ENCODE assay signal across 24 cellular contexts in genomic region chr14:55545779-55546178, GRCh38. TPM values are rescaled to one million over a fixed set of nuclear protein-coding genes. Genes with fewer than 3 reads are reported as not detected.
DNase-seq lines count a peak whose midpoint lies in the region; ATAC-seq, FAIRE-seq and TF ChIP-seq lines count a peak whose summit lies in the region.
"Had no signal": no experiment of that assay in that cellular context is flagged by ENCODE, and none has a peak within 500 bp of the region (broad histone marks: within the 10 kb centered on the region; RNA-seq: fewer than 3 reads in every experiment).

No MANE protein-coding gene starts in this region.

- intact Hi-C loops in GM12878 (cut with micrococcal nuclease; ENCODE audit: unreplicated experiment), result loop anchor here (1.0 to 2.0 kb wide), 2 partner anchors 33 to 94 kb away; no protein-coding TSS in a partner anchor
- intact Hi-C loops in activated naive CD4-positive, alpha-beta T cell treated with anti-CD3 and anti-CD28 coated beads for 36 hours (cut with micrococcal nuclease), result no loop called here

- H3K36me3 ChIP-seq in GM12878 (ENCODE audit: control insufficient read depth in 2 of 2, insufficient read depth in 2 of 2, low read length in 1 of 2), result no peaks in the 10 kb centered on the region
- H3K36me3 ChIP-seq: esophagus muscularis mucosa, gastroesophageal sphincter, right atrium auricular region, thyroid gland had no signal

- TF ChIP-seq POLR2A in GM12878 (IDR thresholded peaks at IDR 0.05; ENCODE audit: low read depth, low read length), result no peak

- no peaks in the 10 kb centered on the region for H3K36me3 Mint-ChIP-seq in activated naive CD4-positive, alpha-beta T cell treated with anti-CD3 and anti-CD28 coated beads for 36 hours (ENCODE audit: low read depth)
- H3K36me3 Mint-ChIP-seq: CD8-positive, alpha-beta T cell; stimulated activated effector memory CD8-positive, alpha-beta T cell treated with anti-CD3 and anti-CD28 coated beads, Interleukin-12 subunit alpha, Interleukin-12 subunit beta, amount 100 ng/mL, for 72 hours had no signal

- CTCF ChIA-PET in GM12878 (lab: Yijun Ruan, JAX), result interaction anchor here (0.6 kb wide), 1 partner anchor 47 kb away, joined by 3 read pairs; no protein-coding TSS in a partner anchor
- CTCF ChIA-PET in activated naive CD4-positive, alpha-beta T cell treated with anti-CD3 and anti-CD28 coated beads for 36 hours (lab: Charles Lee), result no interaction called here

- no peaks in the 10 kb centered on the region for H3K9me3 ChIP-seq in GM12878 (replicated peaks; ENCODE audit: control insufficient read depth, insufficient read depth, low read length)
- H3K9me3 ChIP-seq: esophagus muscularis mucosa, gastroesophageal sphincter, right atrium auricular region, thyroid gland had no signal

- SMC1A ChIA-PET in GM12878 (lab: Charles Lee; ENCODE audit: uncharacterized antibody, unreplicated experiment), result interaction anchor here (0.8 to 1.8 kb wide), 4 partner anchors 11 to 55 kb away, joined by 3 to 6 read pairs (median 4); no protein-coding TSS in a partner anchor

- H3K27me3 ChIP-seq in GM12878 (replicated peaks in 1 of 2; ENCODE audit: control insufficient read depth in 2 of 2, insufficient read depth in 2 of 2, low read length in 1 of 2), result no peaks in the 10 kb centered on the region
- H3K27me3 ChIP-seq: esophagus muscularis mucosa, gastroesophageal sphincter, right atrium auricular region, thyroid gland had no signal

- FAIRE-seq in GM12878 (lab: Jason Lieb, UNC), result no peak

- no peaks in the 10 kb centered on the region for H3K9me3 Mint-ChIP-seq in activated naive CD4-positive, alpha-beta T cell treated with anti-CD3 and anti-CD28 coated beads for 36 hours
- H3K9me3 Mint-ChIP-seq: CD8-positive, alpha-beta T cell; stimulated activated effector memory CD8-positive, alpha-beta T cell treated with anti-CD3 and anti-CD28 coated beads, Interleukin-12 subunit alpha, Interleukin-12 subunit beta, amount 100 ng/mL, for 72 hours had no signal

- BruUV-seq in GM12878 (replicated peaks; lab: Mats Ljungman, UMichigan), result no TSS peak

- TF ChIP-seq RAD21 in GM12878 (IDR thresholded peaks at IDR 0.05; ENCODE audit: insufficient read depth, low read depth, low read length), result no peak

- no peak overlapping the region for H3K9ac ChIP-seq in GM12878 (ENCODE audit: control insufficient read depth, insufficient read depth, low read length)

- no peak overlapping the region for H3K27ac Mint-ChIP-seq in activated naive CD4-positive, alpha-beta T cell treated with anti-CD3 and anti-CD28 coated beads for 36 hours
- H3K27ac Mint-ChIP-seq: activated naive CD8-positive, alpha-beta T cell; CD8-positive, alpha-beta T cell; stimulated activated effector memory CD8-positive, alpha-beta T cell treated with anti-CD3 and anti-CD28 coated beads, Interleukin-12 subunit alpha, Interleukin-12 subunit beta, amount 100 ng/mL, for 72 hours had no signal

- no peaks in the 10 kb centered on the region for H4K20me1 ChIP-seq in GM12878 (ENCODE audit: control insufficient read depth, insufficient read depth)

- 0 out of 2 replicates have a peak overlapping the region, but pooled peaks have one; percentile 24 for H3K4me2 ChIP-seq in GM12878 (ENCODE audit: control insufficient read depth, insufficient read depth)

- H3K79me2 ChIP-seq in GM12878 (ENCODE audit: control insufficient read depth, insufficient read depth, low read length), result no peaks in the 10 kb centered on the region

- H3K27me3 Mint-ChIP-seq in activated naive CD4-positive, alpha-beta T cell treated with anti-CD3 and anti-CD28 coated beads for 36 hours (ENCODE audit: low read depth), result no peaks in the 10 kb centered on the region
- H3K27me3 Mint-ChIP-seq: activated naive CD8-positive, alpha-beta T cell had no signal

- no peak overlapping the region for H3K4me3 ChIP-seq in GM12878
- H3K4me3 ChIP-seq: esophagus muscularis mucosa, gastroesophageal sphincter, right atrium auricular region, thyroid gland had no signal

- peak; percentile 13 for ATAC-seq in GM18909 (IDR thresholded peaks at IDR 0.05; ENCODE audit: poor library complexity, unreplicated experiment)
- peak; percentile 23 for ATAC-seq in GM21737 (IDR thresholded peaks at IDR 0.05; ENCODE audit: unreplicated experiment)
- ATAC-seq in HG03097 (IDR thresholded peaks at IDR 0.05; ENCODE audit: low FRiP score, unreplicated experiment), result peak; percentile 14
- peak; percentile 15 for ATAC-seq in GM12878
- ATAC-seq: CD8-positive, alpha-beta T cell; gastroesophageal sphincter; SK-N-SH treated with all-trans-retinoic acid at 6 μM for 48 hours; stimulated activated effector memory CD8-positive, alpha-beta T cell treated with anti-CD3 and anti-CD28 coated beads, Interleukin-12 subunit alpha, Interleukin-12 subunit beta, amount 100 ng/mL, for 72 hours had no signal

- DNase-seq in GM12878 (ENCODE audit: low read depth, low spot score) (no peak), NCI-H2029 treated with DMSO at 0.1 percent for 48 hours (lab: John Stamatoyannopoulos, UW) (no peak), NCI-H2227 (lab: John Stamatoyannopoulos, UW; ENCODE audit: unreplicated experiment) (no peak)
- DNase-seq in activated naive CD4-positive, alpha-beta T cell treated with anti-CD3 and anti-CD28 coated beads for 36 hours, result no peak
- DNase-seq: activated CD4-positive, CD25-positive, alpha-beta regulatory T cell treated with anti-CD3 and anti-CD28 coated beads, Interleukin-2, amount 50 U/mL, for 72 hours; activated CD8-positive, alpha-beta memory T cell treated with anti-CD3 and anti-CD28 coated beads for 24 hours; activated T-cell treated with anti-CD3 and anti-CD28 coated beads, Interleukin-2, amount 50 U/mL, for 48 hours; CD8-positive, alpha-beta T cell; DMS79; effector CD8-positive, alpha-beta T cell; GOT3; NCI-H2029; NCI-H510A treated with DMSO at 0.1 percent for 48 hours; T1000; thyroid gland had no signal

- H3K4me3 Mint-ChIP-seq in activated naive CD4-positive, alpha-beta T cell treated with anti-CD3 and anti-CD28 coated beads for 36 hours, result no peak overlapping the region
- H3K4me3 Mint-ChIP-seq: activated naive CD8-positive, alpha-beta T cell; CD8-positive, alpha-beta T cell; stimulated activated effector memory CD8-positive, alpha-beta T cell treated with anti-CD3 and anti-CD28 coated beads, Interleukin-12 subunit alpha, Interleukin-12 subunit beta, amount 100 ng/mL, for 72 hours had no signal

- H3K4me1 Mint-ChIP-seq in activated naive CD4-positive, alpha-beta T cell treated with anti-CD3 and anti-CD28 coated beads for 36 hours (ENCODE audit: low read depth), result no peaks in the 10 kb centered on the region
- H3K4me1 Mint-ChIP-seq: stimulated activated effector memory CD8-positive, alpha-beta T cell treated with anti-CD3 and anti-CD28 coated beads, Interleukin-12 subunit alpha, Interleukin-12 subunit beta, amount 100 ng/mL, for 72 hours had no signal

- H2AFZ ChIP-seq in GM12878 (ENCODE audit: control insufficient read depth, low read depth, low read length), result no peak overlapping the region

- TF ChIP-seq EP300 in GM12878 (IDR thresholded peaks at IDR 0.05; ENCODE audit: borderline replicate concordance in 1 of 2, control insufficient read depth in 1 of 2, low read depth in 2 of 2, low read length in 2 of 2), result no peak

- RAD21 ChIA-PET in GM12878 (lab: Charles Lee; ENCODE audit: unreplicated experiment), result interaction anchor here (1.4 kb wide), 1 partner anchor 25 kb away, joined by 4 read pairs; no protein-coding TSS in a partner anchor

- WGBS in GM12878 (ENCODE audit: insufficient coverage, insufficient replicate concordance, low lambda C conversion rate, missing lambda C conversion rate), result 86% methylated on average over 1 of the region's 1 CpG

- POLR2A ChIA-PET in GM12878 (lab: Charles Lee), result interaction anchor here (0.6 kb wide), 2 partner anchors 50 to 487 kb away, joined by 5 read pairs; no protein-coding TSS in a partner anchor

- in situ Hi-C loops in GM12878 (cut with MboI), result no loop called here

- H3K27ac ChIP-seq in GM12878 (ENCODE audit: control insufficient read depth, insufficient read depth), result no peak overlapping the region
- H3K27ac ChIP-seq: esophagus muscularis mucosa, gastroesophageal sphincter, right atrium auricular region, thyroid gland had no signal

- no peaks in the 10 kb centered on the region; the same call in 1 of the 2 replicates for H3K4me1 ChIP-seq in GM12878 (ENCODE audit: control insufficient read depth, insufficient read depth, low read length)
- H3K4me1 ChIP-seq: esophagus muscularis mucosa, right atrium auricular region, thyroid gland had no signal

- no peak for TF ChIP-seq CTCF in GM12878 (IDR thresholded peaks at IDR 0.05 in 2 of 3, conservative IDR thresholded peaks at IDR 0.05 in 1 of 3; ENCODE audit: control insufficient read depth in 2 of 3, extremely low read depth in 1 of 3, insufficient read depth in 1 of 3, low read depth in 3 of 3, low read length in 3 of 3)

TF ChIP-seq in GM12878, 131 proteins besides CTCF, POLR2A, EP300 and RAD21:
- TF ChIP-seq SPI1 (IDR thresholded peaks at IDR 0.05; ENCODE audit: borderline replicate concordance, insufficient read depth, low read depth, low read length), result peak; percentile 53; the same call in 1 of the 2 replicates
- no peak for TF ChIP-seq GATAD2B (conservative IDR thresholded peaks at IDR 0.05; ENCODE audit: low read depth)
TF ChIP-seq in GM12878: peak in this region for 1.

RNA-seq across cellular contexts. Expression of gene KTN1, which starts 34.2 kb away (rescaled TPM):
- 248 and 283 TPM in 2 replicates for total RNA-seq in GM12878 (2013; cell fraction: nucleolus; rRNA removed)
- 56.5 and 76.5 TPM in 2 replicates for total RNA-seq in GM12878 (2014; rRNA removed)
- 149 and 150 TPM in 2 replicates for total RNA-seq in GM12878 (2014; rRNA removed; fragmentation: Illumina TruSeq; extraction: Trizol)
- 87.5 and 92.1 TPM in 2 replicates for total RNA-seq in GM12878 (2021)
- polyA plus RNA-seq in GM12878 (2011; ENCODE audit: low read depth), result 33.0 TPM
- 81.0 and 164 TPM in 2 replicates for polyA plus RNA-seq in GM12878 (2011; rRNA removed)
- 14.2 and 15.8 TPM in 2 replicates for polyA plus RNA-seq in GM12878 (2011; cell fraction: cytosol; rRNA removed)
- polyA plus RNA-seq in GM12878 (2011; cell fraction: nucleus; rRNA removed), result 75.8 and 81.3 TPM in 2 replicates
- polyA plus RNA-seq in GM12878 (2012), result 53.8 and 73.2 TPM in 2 replicates
- 109 and 134 TPM in 2 replicates for polyA plus RNA-seq in GM12878 (2014; fragmentation: Illumina TruSeq; extraction: Trizol)
- polyA plus RNA-seq in GM12878 (2014; fragmentation: Nextera tagmentation; extraction: Ambion mirVana), result 10 to 100 TPM; 52.9 to 79.5 TPM
- polyA plus RNA-seq in GM12878 (2014; rRNA removed), result 42.5 and 50.6 TPM in 2 replicates
- 100 to 1,000 TPM; 112 to 154 TPM for polyA plus RNA-seq in GM12878 (2016; fragmentation: Nextera tagmentation; extraction: Ambion mirVana)
- 30.6 and 47.9 TPM in 2 replicates for polyA minus RNA-seq in GM12878 (2011; rRNA and poly(A)+ RNA removed)
- 24.3 and 33.7 TPM in 2 replicates for polyA minus RNA-seq in GM12878 (2011; cell fraction: cytosol; rRNA and poly(A)+ RNA removed)
- 87.5 and 128 TPM in 2 replicates for polyA minus RNA-seq in GM12878 (2011; cell fraction: nucleus; rRNA and poly(A)+ RNA removed)
- 10 to 100 TPM; 90.0 to 94.1 TPM for total RNA-seq in activated naive CD4-positive, alpha-beta T cell treated with anti-CD3 and anti-CD28 coated beads for 36 hours
